8 cellular contexts compared by ENCODE assay signal in the genomic region with DNA sequence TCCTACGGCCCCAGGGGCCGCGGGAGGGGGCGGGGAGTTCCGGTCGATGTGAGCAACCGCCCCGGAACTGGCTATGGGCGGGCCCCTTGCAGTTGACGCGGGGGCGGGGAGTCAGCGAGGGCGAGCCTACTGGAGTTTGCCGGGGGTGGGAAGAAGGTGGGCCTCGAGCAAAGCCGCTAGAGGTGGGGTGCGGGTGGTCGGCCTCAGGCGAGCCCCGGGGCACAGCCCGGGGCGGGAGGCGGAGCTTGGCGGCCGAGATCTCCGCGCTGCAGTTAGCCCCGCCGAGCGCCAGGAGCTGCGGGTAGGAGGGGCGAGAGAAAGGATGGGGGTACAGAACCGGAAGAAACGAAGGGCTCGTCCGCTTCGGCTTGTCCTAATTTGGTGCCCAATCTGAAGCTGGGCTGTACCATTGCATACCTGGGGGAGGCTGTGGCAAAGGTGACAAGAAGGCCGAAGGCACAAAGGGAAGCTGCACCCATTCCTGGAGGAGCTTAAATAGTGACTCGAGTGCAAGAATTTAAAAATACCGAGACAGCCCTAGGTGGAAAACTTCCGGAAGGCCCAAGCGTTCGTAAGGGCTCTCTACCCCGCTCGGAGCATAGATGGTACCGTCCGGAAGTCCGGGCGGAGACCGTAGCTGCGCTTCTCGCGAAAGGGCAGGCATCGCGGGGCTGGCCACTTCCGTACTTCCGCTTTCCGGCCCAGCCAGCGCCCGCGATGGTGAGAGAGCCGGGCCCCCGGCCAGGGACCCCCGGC. TPM values are rescaled to one million over a fixed set of nuclear protein-coding genes. Genes with fewer than 3 reads are reported as not detected.
DNase-seq lines count a peak whose midpoint lies in the region; ATAC-seq and TF ChIP-seq lines count a peak whose summit lies in the region.

A gene (plus strand): TSS at position 678 of the 756 bp plus-strand sequence. CDS start 40 bp downstream, at position 718.
A gene with protein sequence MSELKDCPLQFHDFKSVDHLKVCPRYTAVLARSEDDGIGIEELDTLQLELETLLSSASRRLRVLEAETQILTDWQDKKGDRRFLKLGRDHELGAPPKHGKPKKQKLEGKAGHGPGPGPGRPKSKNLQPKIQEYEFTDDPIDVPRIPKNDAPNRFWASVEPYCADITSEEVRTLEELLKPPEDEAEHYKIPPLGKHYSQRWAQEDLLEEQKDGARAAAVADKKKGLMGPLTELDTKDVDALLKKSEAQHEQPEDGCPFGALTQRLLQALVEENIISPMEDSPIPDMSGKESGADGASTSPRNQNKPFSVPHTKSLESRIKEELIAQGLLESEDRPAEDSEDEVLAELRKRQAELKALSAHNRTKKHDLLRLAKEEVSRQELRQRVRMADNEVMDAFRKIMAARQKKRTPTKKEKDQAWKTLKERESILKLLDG (minus strand): TSS at position 69 of the 756 bp plus-strand sequence. CDS start 1,007 bp downstream, outside the sequence.

- H3K4me1 ChIP-seq in psoas muscle (peaks cover 24% of the 10 kb centered on the region), urinary bladder (ENCODE audit: insufficient read depth) (no peaks in the 10 kb centered on the region)

- H3K27me3 ChIP-seq in psoas muscle (ENCODE audit: insufficient read depth in 3 of 3, low read length in 2 of 3): no peaks in the 10 kb centered on the region

- WGBS in psoas muscle, 3 donors: 1% methylated on average over 61 to 65 of the region's 65 CpGs
- under 1% methylated on average over 65 of the region's 65 CpGs for WGBS in urinary bladder

- intact Hi-C loops in left ventricle myocardium superior (cut with micrococcal nuclease): no loop called here
- intact Hi-C loops in psoas muscle (cut with DNase I): no loop called here

- peak; percentile 93 for TF ChIP-seq POLR2A in GM18505 (IDR thresholded peaks at IDR 0.05; ENCODE audit: borderline replicate concordance, extremely low read depth, insufficient read depth, insufficient read length)

- TF ChIP-seq CTCF in psoas muscle (IDR thresholded peaks at IDR 0.05): no peak

- H3K9me3 ChIP-seq in psoas muscle: no peaks in the 10 kb centered on the region

- peaks cover 5 to 59% of the 10 kb centered on the region in 2 donors for H3K36me3 ChIP-seq in psoas muscle (ENCODE audit: insufficient read depth in 1 of 2, low read depth in 1 of 2)
- peaks cover 2% of the 10 kb centered on the region for H3K36me3 ChIP-seq in urinary bladder (ENCODE audit: insufficient read depth)

- ATAC-seq in GM18505 (IDR thresholded peaks at IDR 0.05; ENCODE audit: unreplicated experiment): peak; percentile 74
- peak; percentile 86 for ATAC-seq in HG02970 (IDR thresholded peaks at IDR 0.05; ENCODE audit: low FRiP score, unreplicated experiment)
- peak; percentile 94 for ATAC-seq in left ventricle myocardium superior
- ATAC-seq in psoas muscle: peak; percentile 93 to 94 (median 94)

- H3K27ac ChIP-seq in angular gyrus (ENCODE audit: low read depth, low read length) (peak within 1 kb of the TSS; percentile 100), psoas muscle (peak within 1 kb of the TSS; percentile 95), urinary bladder (ENCODE audit: low read depth) (peak within 1 kb of the TSS; percentile 96)

- DNase-seq in NCI-H187 treated with DMSO at 0.1 percent for 48 hours (lab: John Stamatoyannopoulos, UW): peak; percentile 66
- peak; percentile 80 to 97 (median 87) for DNase-seq in T-helper 2 cell
- peak; percentile 97 for DNase-seq in left ventricle myocardium superior
- peak; percentile 94 to 96 for DNase-seq in psoas muscle

- H3K4me3 ChIP-seq in psoas muscle (peak within 1 kb of the TSS; percentile 87), urinary bladder (ENCODE audit: low read depth, low read length) (peak within 1 kb of the TSS; percentile 96)

RNA-seq across cellular contexts. Expression of the first gene that starts in this region (rescaled TPM):
- total RNA-seq in left ventricle myocardium superior (55.3 TPM), psoas muscle (100 to 1,000 TPM in 1 of 4 donors, 10 to 100 TPM in 3; 53.9 to 117 (median 84.9) TPM), urinary bladder (75.6 TPM)
- polyA plus RNA-seq in psoas muscle (100 to 1,000 TPM in 2 of 3 donors, 10 to 100 TPM in 1; 76.9 to 155 (median 142) TPM), urinary bladder (128 TPM)

RNA-seq across cellular contexts. Expression of the second gene that starts in this region (rescaled TPM):
- total RNA-seq in left ventricle myocardium superior (45.9 TPM), psoas muscle (10 to 100 TPM; 42.6 to 45.2 (median 43.2) TPM), urinary bladder (33.2 TPM)
- polyA plus RNA-seq in psoas muscle (10 to 100 TPM; 42.2 to 75.7 (median 68.3) TPM), urinary bladder (67.9 TPM)

Comparison
In these comparisons a context has a peak if more than half of its experiments do, and no peak if none do; other contexts are left out.
1. Peak in every context shown above with its lines: DNase-seq, ATAC-seq, H3K4me3 ChIP-seq and H3K27ac ChIP-seq.